In genomic region chrX:50812995-50813842, GRCh38 we compare ENCODE assay signal across 8 cellular contexts. TPM values are rescaled to one million over a fixed set of nuclear protein-coding genes. Genes with fewer than 3 reads are reported as not detected.
DNase-seq lines count a peak whose midpoint lies in the region; ATAC-seq and TF ChIP-seq lines count a peak whose summit lies in the region.

No MANE protein-coding gene starts in this region.

- no peaks in the 10 kb centered on the region for H4K20me1 ChIP-seq in MM.1S (ENCODE audit: insufficient read depth, low read length)
- H4K20me1 ChIP-seq in Karpas-422 (ENCODE audit: insufficient read depth, low read depth, low read length): no peaks in the 10 kb centered on the region

- H3K4me1 ChIP-seq in MM.1S (ENCODE audit: low read length) (no peaks in the 10 kb centered on the region), Karpas-422 (ENCODE audit: low read length) (peaks cover 6% of the 10 kb centered on the region)

- in situ Hi-C loops in ACHN (cut with HindIII; ENCODE audit: low pct_ligation_motif_present, low pct_unique_long_range_greater_than_20kb, low sequenced_read_pairs): no loop called here

- DNase-seq in ACHN (peak; percentile 30), MM.1S (no peak), epithelial cell of proximal tubule (ENCODE audit: low read depth) (no peak), mucosa of gallbladder (ENCODE audit: low spot score) (peak; percentile 11), Karpas-422 (no peak), RPMI8226 (no peak), GF-D8 (lab: John Stamatoyannopoulos, UW) (no peak)

- H3K36me3 ChIP-seq in MM.1S (replicated peaks; ENCODE audit: insufficient read depth, low read length): no peaks in the 10 kb centered on the region
- no peaks in the 10 kb centered on the region for H3K36me3 ChIP-seq in Karpas-422 (ENCODE audit: insufficient read depth, low read length)

- H3K9ac ChIP-seq in MM.1S (ENCODE audit: low read length): no peak overlapping the region
- no peak overlapping the region for H3K9ac ChIP-seq in Karpas-422 (ENCODE audit: low read length)

- no peak overlapping the region for H3K27ac ChIP-seq in MM.1S (ENCODE audit: low read length)
- no peak overlapping the region for H3K27ac ChIP-seq in Karpas-422 (ENCODE audit: low read length)

- no peaks in the 10 kb centered on the region for H3F3A ChIP-seq in MM.1S (ENCODE audit: insufficient read depth, low read length)

- H3K4me2 ChIP-seq in MM.1S (ENCODE audit: low read depth, low read length): peak overlapping the region; percentile 45; the same call in 1 of the 2 replicates
- no peak overlapping the region for H3K4me2 ChIP-seq in Karpas-422 (ENCODE audit: low read depth, low read length, poor library complexity, severe bottlenecking)

- no peaks in the 10 kb centered on the region for H3K9me2 ChIP-seq in MM.1S (replicated peaks; ENCODE audit: insufficient read depth, low read length)
- no peaks in the 10 kb centered on the region for H3K9me2 ChIP-seq in Karpas-422 (replicated peaks; ENCODE audit: insufficient read depth, low read length)

- TF ChIP-seq CTCF in MM.1S (IDR thresholded peaks at IDR 0.05; ENCODE audit: low read length) (no peak), epithelial cell of proximal tubule (conservative IDR thresholded peaks at IDR 0.05; ENCODE audit: low read depth, low read length) (no peak)

- H3K27me3 ChIP-seq in MM.1S (replicated peaks; ENCODE audit: insufficient read depth, low read length): no peaks in the 10 kb centered on the region
- no peaks in the 10 kb centered on the region for H3K27me3 ChIP-seq in Karpas-422 (ENCODE audit: low read length)

- H3K9me3 ChIP-seq in MM.1S (replicated peaks; ENCODE audit: insufficient read depth, low read length) (no peaks in the 10 kb centered on the region), Karpas-422 (ENCODE audit: low read length) (no peaks in the 10 kb centered on the region)

- H2AFZ ChIP-seq in MM.1S (ENCODE audit: low read length) (no peak overlapping the region), Karpas-422 (ENCODE audit: low read length) (no peak overlapping the region)

- no peaks in the 10 kb centered on the region for H3K79me2 ChIP-seq in MM.1S (ENCODE audit: low read length)
- H3K79me2 ChIP-seq in Karpas-422 (ENCODE audit: low read length): no peaks in the 10 kb centered on the region

- ATAC-seq in GM21447 (IDR thresholded peaks at IDR 0.05; ENCODE audit: unreplicated experiment): no peak

- no peak overlapping the region; the same call in 1 of the 2 replicates for H3K4me3 ChIP-seq in MM.1S (ENCODE audit: low read length)
- H3K4me3 ChIP-seq in epithelial cell of proximal tubule (ENCODE audit: low read depth, low read length): peak overlapping the region; percentile 74
- no peak overlapping the region for H3K4me3 ChIP-seq in Karpas-422 (ENCODE audit: low read length)

RNA-seq across cellular contexts. Expression of gene SHROOM4, which starts 0.8 kb away (rescaled TPM):
- total RNA-seq in epithelial cell of proximal tubule (3.2 and 4.2 TPM in 2 replicates), mucosa of gallbladder (5.3 TPM)
- not detected in 2 replicates for total RNA-seq in Karpas-422 (2014; rRNA removed; shearing (Covaris generic); ENCODE audit: low replicate concordance)

Comparison
In these comparisons a context has a peak if more than half of its experiments do, and no peak if none do; other contexts are left out.
1. DNase-seq: peak in ACHN (single experiment) and mucosa of gallbladder (single experiment); none in MM.1S (single experiment), epithelial cell of proximal tubule (single experiment), Karpas-422 (single experiment), RPMI8226 (single experiment) and GF-D8 (single experiment).